6 cellular contexts compared by ENCODE assay signal in genomic region chr19:38386968-38387549, GRCh38.
DNase-seq lines count a peak whose midpoint lies in the region; ATAC-seq and TF ChIP-seq lines count a peak whose summit lies in the region.

No MANE protein-coding gene starts in this region.

- H3K4me3 Mint-ChIP-seq in nephron: peak overlapping the region; percentile 84 to 94 (median 89)

- H3K27me3 Mint-ChIP-seq in nephron (ENCODE audit: low read depth): peaks cover 38% of the 10 kb centered on the region

- peaks cover 16% of the 10 kb centered on the region for H3K36me3 ChIP-seq in HAP-1 (replicated peaks)

- H3K27me3 ChIP-seq in HAP-1 (ENCODE audit: low read depth): no peaks in the 10 kb centered on the region

- in situ Hi-C loops in HAP-1 (cut with MboI; ENCODE audit: low sequenced_read_pairs) (no loop called here), astrocyte of the cerebellum (cut with HindIII; ENCODE audit: low sequenced_read_pairs) (no loop called here)

- H3K4me1 ChIP-seq in HAP-1: peaks cover 6% of the 10 kb centered on the region

- peak overlapping the region in 2 of 3 experiments; percentile 31 to 71 for H3K27ac Mint-ChIP-seq in nephron

- ATAC-seq in GM19395 (IDR thresholded peaks at IDR 0.05; ENCODE audit: unreplicated experiment): no peak

- H3K4me3 ChIP-seq in HAP-1 (peak overlapping the region; percentile 44), astrocyte of the cerebellum (ENCODE audit: low read depth, low read length) (peak overlapping the region; percentile 81)

- H3K4me1 Mint-ChIP-seq in nephron: peaks cover 16% of the 10 kb centered on the region

- TF ChIP-seq CTCF in astrocyte of the cerebellum (IDR thresholded peaks at IDR 0.05; ENCODE audit: low read depth, low read length, missing control alignments) (no peak), nephron (IDR thresholded peaks at IDR 0.05; ENCODE audit: unreplicated experiment in 3 of 3) (no peak)

- H3K9me3 Mint-ChIP-seq in nephron: no peaks in the 10 kb centered on the region

- peaks cover 20% of the 10 kb centered on the region for H3K36me3 Mint-ChIP-seq in nephron (ENCODE audit: low read depth)

- no peaks in the 10 kb centered on the region for H3K9me3 ChIP-seq in HAP-1

- DNase-seq in HAP-1 (ENCODE audit: low spot score in 2 of 2) (no peak), astrocyte of the cerebellum (ENCODE audit: low read depth) (no peak), LoVo (ENCODE audit: low spot score) (no peak)
- DNase-seq in stimulated activated CD4-positive, alpha-beta T cell treated with anti-CD3 and anti-CD28 coated beads, Interleukin-2, amount 100 ng/mL, for 48 hours: no peak
